Comparison of ENCODE assay signal across 8 cellular contexts in the genomic region with DNA sequence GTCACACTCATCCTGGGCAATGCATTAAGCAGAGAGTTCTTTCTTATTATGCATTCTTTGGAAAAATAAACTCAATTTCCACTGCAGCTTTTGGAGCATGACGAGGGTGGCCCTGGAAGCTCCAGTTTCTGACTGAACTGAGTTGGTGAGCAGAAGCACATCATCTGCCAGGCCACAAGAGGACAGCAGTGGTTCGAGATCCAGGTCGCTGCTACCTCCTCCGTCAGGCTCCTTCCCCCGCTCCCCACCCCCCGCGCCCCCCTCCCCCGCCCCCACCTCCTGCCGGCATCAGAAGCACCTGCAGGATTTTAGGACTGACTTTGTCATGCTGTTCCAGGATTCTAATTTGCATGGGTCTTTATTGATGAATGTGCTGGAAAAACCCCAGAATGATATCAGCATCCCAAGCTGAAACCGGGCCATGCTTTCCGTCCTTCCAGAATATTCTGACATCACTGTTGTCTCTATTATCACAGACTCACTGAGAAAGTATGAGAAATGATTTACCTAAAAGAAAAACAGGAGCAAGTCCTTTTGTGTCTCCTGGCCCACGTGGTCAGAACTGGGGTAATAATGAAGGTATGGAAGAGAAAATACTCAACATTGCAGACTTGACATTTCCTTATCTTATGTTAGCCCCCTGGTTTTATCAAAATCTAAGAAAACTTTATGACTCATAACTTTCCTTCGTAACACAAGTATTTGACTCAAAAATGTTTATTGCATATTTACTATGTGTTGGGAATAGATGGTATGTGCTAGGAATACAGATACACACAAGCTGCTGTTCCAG.
DNase-seq lines count a peak whose midpoint lies in the region; ATAC-seq and TF ChIP-seq lines count a peak whose summit lies in the region.

No MANE protein-coding gene starts in this region.

- H3K4me3 ChIP-seq in Loucy (ENCODE audit: low read length, poor library complexity, severe bottlenecking) (no peak overlapping the region), dorsolateral prefrontal cortex (no peak overlapping the region), neuronal stem cell (ENCODE audit: low read length in 2 of 2) (no peak overlapping the region)

- peaks cover 6% of the 10 kb centered on the region; the same call in 1 of the 2 replicates for H3K9me3 ChIP-seq in Loucy (ENCODE audit: insufficient read depth, low read depth, low read length)
- H3K9me3 ChIP-seq in neuronal stem cell (replicated peaks in 1 of 2; ENCODE audit: control insufficient read depth in 2 of 2, insufficient read depth in 1 of 2, low read depth in 1 of 2, low read length in 2 of 2), result peaks cover under 1 to 2% of the 10 kb centered on the region in 2 donors

- H2BK120ac ChIP-seq in neuronal stem cell (ENCODE audit: low read depth, low read length), result no peak overlapping the region

- H3K79me2 ChIP-seq in Loucy (ENCODE audit: insufficient read depth, low read length), result no peaks in the 10 kb centered on the region

- DNase-seq in ELF-1 (ENCODE audit: low read depth, low spot score) (peak; percentile 63), dorsolateral prefrontal cortex (peak in 1 of 10 donors; percentile 17), neuronal stem cell (ENCODE audit: low spot score) (peak; percentile 21), NCI-H2171 treated with DMSO at 0.1 percent for 48 hours (lab: John Stamatoyannopoulos, UW) (no peak)

- H2BK5ac ChIP-seq in neuronal stem cell (ENCODE audit: low read length), result no peak overlapping the region

- H3K14ac ChIP-seq in neuronal stem cell (ENCODE audit: low read length), result no peak overlapping the region

- ATAC-seq in GM21528 (IDR thresholded peaks at IDR 0.05; ENCODE audit: low FRiP score, unreplicated experiment) (no peak), HG02973 (IDR thresholded peaks at IDR 0.05; ENCODE audit: unreplicated experiment) (no peak), HG02588 (IDR thresholded peaks at IDR 0.05; ENCODE audit: unreplicated experiment) (no peak)

- no peak overlapping the region for H2BK15ac ChIP-seq in neuronal stem cell (ENCODE audit: low read length)

- no peak overlapping the region for H3K4ac ChIP-seq in neuronal stem cell (ENCODE audit: low read length)

- H3K4me1 ChIP-seq in Loucy (ENCODE audit: insufficient read depth, low read length, poor library complexity, severe bottlenecking) (no peaks in the 10 kb centered on the region), neuronal stem cell (ENCODE audit: control insufficient read depth in 2 of 2, insufficient read depth in 1 of 2, low read depth in 1 of 2, low read length in 2 of 2) (no peaks in the 10 kb centered on the region)

- H3K23ac ChIP-seq in neuronal stem cell (ENCODE audit: low read depth, low read length, poor library complexity), result no peak overlapping the region

- no peaks in the 10 kb centered on the region for H3K9me2 ChIP-seq in Loucy (replicated peaks; ENCODE audit: low read depth, low read length)

- H2AFZ ChIP-seq in Loucy (ENCODE audit: low read length), result no peak overlapping the region
- H2AFZ ChIP-seq in neuronal stem cell (ENCODE audit: low read length), result no peak overlapping the region

- H3K27ac ChIP-seq in dorsolateral prefrontal cortex, result no peak overlapping the region
- H3K27ac ChIP-seq in neuronal stem cell (replicated peaks; ENCODE audit: low read length), result no peak overlapping the region

- TF ChIP-seq CTCF in Loucy (conservative IDR thresholded peaks at IDR 0.05; ENCODE audit: low read length) (peak; percentile 41; the same call in 1 of the 2 replicates), dorsolateral prefrontal cortex (IDR thresholded peaks at IDR 0.05 in 54 of 56, conservative IDR thresholded peaks at IDR 0.05 in 2 of 56; ENCODE audit: low read depth in 1 of 56, partially characterized antibody in 56 of 56) (peak in 50 of 56 donors; percentile 15 to 65 (median 48))

- no peak overlapping the region for H3K18ac ChIP-seq in neuronal stem cell (ENCODE audit: low read length)

- no CpG with 5 or more reads among the region's 13 CpGs for WGBS in neuronal stem cell (ENCODE audit: extremely low coverage in 2 of 2, insufficient read length in 2 of 2, insufficient replicate concordance in 1 of 2), 2 donors

- no peaks in the 10 kb centered on the region for H3F3A ChIP-seq in Loucy (ENCODE audit: low read depth)

- no peaks in the 10 kb centered on the region for H4K20me1 ChIP-seq in Loucy (ENCODE audit: insufficient read depth, low read length, poor library complexity, severe bottlenecking)

- H3K9ac ChIP-seq in Loucy (ENCODE audit: low read depth, low read length, poor library complexity, severe bottlenecking) (no peak overlapping the region), neuronal stem cell (ENCODE audit: low read depth, low read length, poor library complexity) (no peak overlapping the region)

- intact Hi-C loops in dorsolateral prefrontal cortex (cut with DNase I), result loop anchor here (5.0 kb wide), 2 partner anchors 469 to 484 kb away; no protein-coding TSS in a partner anchor

- no peaks in the 10 kb centered on the region for H3K27me3 ChIP-seq in Loucy (ENCODE audit: insufficient read depth, low read length, poor library complexity, severe bottlenecking)
- peaks cover 0 to 50% (median 4%) of the 10 kb centered on the region in 45 donors for H3K27me3 ChIP-seq in dorsolateral prefrontal cortex
- H3K27me3 ChIP-seq in neuronal stem cell (ENCODE audit: control insufficient read depth in 3 of 3, insufficient read depth in 3 of 3, low read depth in 1 of 3, low read length in 3 of 3), result peaks cover 0 to 1% (median 0%) of the 10 kb centered on the region in 3 experiments

- H3K36me3 ChIP-seq in Loucy (ENCODE audit: insufficient read depth, low read length) (no peaks in the 10 kb centered on the region), neuronal stem cell (replicated peaks in 1 of 2; ENCODE audit: control insufficient read depth in 2 of 2, insufficient read depth in 2 of 2, low read length in 2 of 2) (no peaks in the 10 kb centered on the region)

- H3K4me2 ChIP-seq in Loucy (ENCODE audit: low read depth, low read length, poor library complexity, severe bottlenecking), result no peak overlapping the region
- H3K4me2 ChIP-seq in neuronal stem cell (ENCODE audit: insufficient read depth, low read length, poor library complexity, severe bottlenecking), result no peak overlapping the region

- no peak overlapping the region for H4K8ac ChIP-seq in neuronal stem cell (ENCODE audit: low read depth, low read length)

- H2BK12ac ChIP-seq in neuronal stem cell (ENCODE audit: low read length), result no peak overlapping the region

- no peak overlapping the region for H2AK5ac ChIP-seq in neuronal stem cell (ENCODE audit: low read depth, low read length)

- no peaks in the 10 kb centered on the region for H3K79me1 ChIP-seq in neuronal stem cell (ENCODE audit: low read depth, low read length)

- H4K91ac ChIP-seq in neuronal stem cell (ENCODE audit: low read depth, low read length, poor library complexity), result no peak overlapping the region
